29 cellular contexts compared by ENCODE assay signal in the genomic region with DNA sequence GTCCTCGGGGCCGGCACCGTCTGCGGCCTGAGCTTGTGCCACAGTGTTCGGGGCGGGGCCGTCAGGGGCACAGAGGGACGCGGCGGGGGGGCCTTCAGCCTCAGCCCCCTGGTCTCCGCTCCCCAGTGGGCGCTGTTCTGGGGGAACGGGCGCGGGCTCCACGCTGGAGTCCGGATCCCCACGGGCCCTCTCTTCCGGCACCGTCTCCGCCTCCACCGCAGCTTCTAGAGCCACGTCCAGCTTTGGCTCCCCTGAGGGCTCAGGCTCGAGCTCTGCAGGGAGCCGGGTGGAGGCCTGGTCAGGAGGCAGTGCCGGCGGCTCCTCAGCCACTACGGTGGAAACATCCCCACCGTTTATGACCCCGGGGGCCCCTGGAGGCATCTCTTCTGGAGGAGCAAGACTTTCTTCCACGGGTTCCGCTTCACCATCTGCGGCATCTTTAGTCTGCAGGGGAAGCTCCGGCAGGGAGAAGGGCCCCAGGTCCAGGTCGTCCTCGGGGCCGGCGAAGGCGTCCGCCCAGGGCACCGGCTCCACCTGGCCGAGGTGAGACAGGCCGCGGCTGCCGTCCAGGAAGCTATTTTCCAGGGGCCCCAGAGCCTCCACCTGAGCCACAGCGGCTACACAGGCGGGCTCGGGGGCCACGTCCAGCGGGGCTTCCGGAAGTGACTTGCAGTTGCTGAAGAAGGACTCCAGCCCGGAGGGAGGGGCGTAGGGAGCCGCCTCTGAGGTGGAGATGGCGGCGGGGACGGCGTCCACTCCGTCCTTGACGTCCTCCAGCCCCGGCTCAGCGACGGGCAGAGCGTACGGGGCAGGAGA.
"Had no signal": no experiment of that assay in that cellular context is flagged by ENCODE, and none has a peak within 500 bp of the region (broad histone marks: within the 10 kb centered on the region; RNA-seq: fewer than 3 reads in every experiment).

No MANE protein-coding gene starts in this region.

- H3K27ac ChIP-seq: ascending aorta, body of pancreas had no signal

- H3K27me3 ChIP-seq: ascending aorta, body of pancreas had no signal

- DNase-seq: activated CD4-positive, alpha-beta T cell treated with anti-CD3 and anti-CD28 coated beads for 48 hours; activated CD4-positive, alpha-beta T cell treated with anti-CD3 and anti-CD28 coated beads, Interleukin-2, amount 50 U/mL, for 4 hours; activated CD4-positive, CD25-positive, alpha-beta regulatory T cell treated with anti-CD3 and anti-CD28 coated beads, Interleukin-2, amount 50 U/mL, for 72 hours; activated CD8-positive, alpha-beta memory T cell treated with anti-CD3 and anti-CD28 coated beads, Interleukin-2, amount 50 U/mL, for 48 hours; activated CD8-positive, alpha-beta T cell treated with anti-CD3 and anti-CD28 coated beads, Interleukin-2, amount 10 ng/mL, durations not matched to agents 7 days and 5 days; activated effector memory CD4-positive, alpha-beta T cell treated with Interleukin-2 at 50 U/mL for 16 hours; activated naive CD4-positive, alpha-beta T cell treated with Interleukin-2 at 50 U/mL for 16 hours; activated naive CD8-positive, alpha-beta T cell treated with anti-CD3 and anti-CD28 coated beads, Interleukin-2, amount 50 U/mL, for 24 hours; activated T-cell treated with anti-CD3 and anti-CD28 coated beads, Interleukin-2, amount 50 U/mL, for 24 hours; amniotic stem cell; body of pancreas; central memory CD4-positive, alpha-beta T cell; Karpas-422; MM.1S; NCI-H1105; NCI-H1436; NCI-H187; NCI-H2081; NCI-H510A treated with DMSO at 0.1 percent for 48 hours; NCI-H69; NK-92 treated with Interleukin-12 subunit alpha and Interleukin-12 subunit beta, amount 100 ng/mL, for 24 hours; OCI-M1; RPMI8226; SHP77 treated with DMSO at 0.1 percent for 48 hours had no signal

- H3K9me3 ChIP-seq: ascending aorta, body of pancreas had no signal

- H3K4me1 ChIP-seq: ascending aorta, body of pancreas had no signal

- FAIRE-seq: bronchial epithelial cell had no signal

- ATAC-seq: activated CD8-positive, alpha-beta T cell treated with anti-CD3 and anti-CD28 coated beads, Interleukin-2, amount 10 ng/mL, durations not matched to agents 7 days and 5 days; activated naive CD4-positive, alpha-beta T cell treated with anti-CD3 and anti-CD28 coated beads, Interleukin-2, amount 50 U/mL, for 72 hours; activated naive CD8-positive, alpha-beta T cell treated with anti-CD3 and anti-CD28 coated beads, Interleukin-2, amount 50 U/mL, for 24 hours; body of pancreas; Panc1; WTC11 had no signal

- H3K4me3 ChIP-seq: ascending aorta, body of pancreas had no signal
